In the genomic region with DNA sequence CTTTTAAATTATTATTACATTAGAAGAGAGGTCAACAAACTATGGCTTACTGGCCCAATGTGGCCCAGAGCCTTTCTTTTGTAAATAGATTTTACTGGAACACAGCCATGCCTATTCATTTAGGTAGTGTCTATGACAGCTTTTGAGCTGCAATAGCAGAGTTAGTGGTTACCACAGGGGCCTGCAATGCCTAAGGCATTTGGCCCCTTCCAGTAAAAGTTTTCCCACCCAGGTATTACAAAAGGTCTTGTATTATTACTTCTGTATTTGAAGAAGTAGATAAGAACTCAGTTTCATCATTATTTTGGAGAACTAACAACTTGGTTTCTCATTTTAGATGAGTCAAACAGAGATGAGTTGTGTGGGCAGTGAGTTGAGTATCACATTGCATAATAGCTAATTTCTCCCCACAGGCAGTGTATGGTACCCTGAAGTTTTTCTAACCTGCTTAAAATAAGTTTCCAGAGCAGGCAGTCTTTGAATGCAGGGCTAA, we compare ENCODE assay signal across 8 cellular contexts. TPM values are rescaled to one million over a fixed set of nuclear protein-coding genes. Genes with fewer than 3 reads are reported as not detected.
DNase-seq lines count a peak whose midpoint lies in the region; ATAC-seq and TF ChIP-seq lines count a peak whose summit lies in the region.
"Had no signal": no experiment of that assay in that cellular context is flagged by ENCODE, and none has a peak within 500 bp of the region (broad histone marks: within the 10 kb centered on the region; RNA-seq: fewer than 3 reads in every experiment).

No MANE protein-coding gene starts in this region.

- H3K27me3 ChIP-seq in liver (ENCODE audit: control insufficient read depth in 4 of 4, insufficient read depth in 4 of 4, low read length in 3 of 4) (no peaks in the 10 kb centered on the region), right atrium auricular region (no peaks in the 10 kb centered on the region), Karpas-422 (ENCODE audit: low read length) (no peaks in the 10 kb centered on the region)

- H3K36me3 Mint-ChIP-seq in chondrocyte (ENCODE audit: low read depth), result peaks cover 37% of the 10 kb centered on the region

- H3K27me3 Mint-ChIP-seq in chondrocyte (ENCODE audit: low read depth), result no peaks in the 10 kb centered on the region

- peaks cover 80% of the 10 kb centered on the region for H3K79me2 ChIP-seq in Karpas-422 (ENCODE audit: low read length)

- H3K9me2 ChIP-seq in Karpas-422 (replicated peaks; ENCODE audit: insufficient read depth, low read length), result no peaks in the 10 kb centered on the region

- DNase-seq in OCI-M1 (lab: John Stamatoyannopoulos, UW), result peak; percentile 6
- no peak for DNase-seq in right atrium auricular region (ENCODE audit: low spot score)
- no peak for DNase-seq in chondrocyte (ENCODE audit: low spot score)
- DNase-seq in Karpas-422, result no peak

- H2AFZ ChIP-seq in Karpas-422 (ENCODE audit: low read length), result no peak overlapping the region

- H3K36me3 ChIP-seq in liver (ENCODE audit: control insufficient read depth in 4 of 4, insufficient read depth in 3 of 4, low read depth in 1 of 4, low read length in 3 of 4) (peaks cover 8 to 44% (median 41%) of the 10 kb centered on the region in 4 donors), right atrium auricular region (peaks cover 73% of the 10 kb centered on the region), Karpas-422 (ENCODE audit: insufficient read depth, low read length) (peaks cover 70% of the 10 kb centered on the region)

- TF ChIP-seq CTCF in liver (IDR thresholded peaks at IDR 0.05; ENCODE audit: low read depth, low read length, missing input control) (no peak), right atrium auricular region (IDR thresholded peaks at IDR 0.05) (no peak), chondrocyte (IDR thresholded peaks at IDR 0.05) (no peak)

- H3K4me1 ChIP-seq in liver (ENCODE audit: control insufficient read depth in 4 of 4, insufficient read depth in 4 of 4, low read length in 3 of 4) (peaks cover 5 to 27% (median 21%) of the 10 kb centered on the region in 4 donors), right atrium auricular region (peaks cover 0 to 4% of the 10 kb centered on the region in 2 donors), Karpas-422 (ENCODE audit: low read length) (no peaks in the 10 kb centered on the region)

- peaks cover 29% of the 10 kb centered on the region for H4K20me1 ChIP-seq in Karpas-422 (ENCODE audit: insufficient read depth, low read depth, low read length)

- H3K4me3 ChIP-seq in liver (ENCODE audit: low read depth in 1 of 3, low read length in 3 of 3) (no peak overlapping the region), right atrium auricular region (no peak overlapping the region), Karpas-422 (ENCODE audit: low read length) (no peak overlapping the region)

- H3K27ac Mint-ChIP-seq in chondrocyte (ENCODE audit: unreplicated experiment), result no peak overlapping the region

- H3K4me1 Mint-ChIP-seq in chondrocyte (ENCODE audit: low read depth), result peaks cover 16% of the 10 kb centered on the region

- peaks cover 0 to 4% (median 0%) of the 10 kb centered on the region in 4 donors for H3K9me3 ChIP-seq in liver (ENCODE audit: control insufficient read depth in 4 of 4, low read length in 3 of 4)
- H3K9me3 ChIP-seq in right atrium auricular region, result no peaks in the 10 kb centered on the region
- no peaks in the 10 kb centered on the region for H3K9me3 ChIP-seq in Karpas-422 (ENCODE audit: low read length)

- H3K27ac ChIP-seq in liver (ENCODE audit: low read depth in 1 of 2, low read length in 2 of 2), result peak overlapping the region; percentile 75 to 90
- H3K27ac ChIP-seq in right atrium auricular region, result no peak overlapping the region
- no peak overlapping the region for H3K27ac ChIP-seq in Karpas-422 (ENCODE audit: low read length)

- TF ChIP-seq RAD21 in liver (IDR thresholded peaks at IDR 0.05), result no peak

- no peak overlapping the region for H3K4me3 Mint-ChIP-seq in chondrocyte (ENCODE audit: unreplicated experiment)

- H3K9ac ChIP-seq in liver (ENCODE audit: low read depth in 1 of 2, low read length in 2 of 2) (no peak overlapping the region), Karpas-422 (ENCODE audit: low read length) (no peak overlapping the region)

- H3K9me3 Mint-ChIP-seq in chondrocyte (ENCODE audit: low read depth), result no peaks in the 10 kb centered on the region

- no peak overlapping the region for H3K4me2 ChIP-seq in Karpas-422 (ENCODE audit: low read depth, low read length, poor library complexity, severe bottlenecking)

- ATAC-seq in GM18873 (IDR thresholded peaks at IDR 0.05; ENCODE audit: low FRiP score, unreplicated experiment), result peak; percentile 97
- ATAC-seq in HG02798 (IDR thresholded peaks at IDR 0.05; ENCODE audit: poor library complexity, unreplicated experiment), result peak; percentile 96

TF ChIP-seq in liver, 16 proteins besides CTCF, POLR2A, EP300 and RAD21:
- TF ChIP-seq RXRA (IDR thresholded peaks at IDR 0.05), result peak; percentile 88 to 92
- TF ChIP-seq HNF4G (IDR thresholded peaks at IDR 0.05), result no peak
- TF ChIP-seq, protein P1, sequence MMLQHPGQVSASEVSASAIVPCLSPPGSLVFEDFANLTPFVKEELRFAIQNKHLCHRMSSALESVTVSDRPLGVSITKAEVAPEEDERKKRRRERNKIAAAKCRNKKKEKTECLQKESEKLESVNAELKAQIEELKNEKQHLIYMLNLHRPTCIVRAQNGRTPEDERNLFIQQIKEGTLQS (IDR thresholded peaks at IDR 0.05), result no peak
- no peak for TF ChIP-seq TAF1 (conservative IDR thresholded peaks at IDR 0.05)
- TF ChIP-seq JUND (IDR thresholded peaks at IDR 0.05), result peak in 1 of 2 donors; percentile 34
- TF ChIP-seq, protein P2, sequence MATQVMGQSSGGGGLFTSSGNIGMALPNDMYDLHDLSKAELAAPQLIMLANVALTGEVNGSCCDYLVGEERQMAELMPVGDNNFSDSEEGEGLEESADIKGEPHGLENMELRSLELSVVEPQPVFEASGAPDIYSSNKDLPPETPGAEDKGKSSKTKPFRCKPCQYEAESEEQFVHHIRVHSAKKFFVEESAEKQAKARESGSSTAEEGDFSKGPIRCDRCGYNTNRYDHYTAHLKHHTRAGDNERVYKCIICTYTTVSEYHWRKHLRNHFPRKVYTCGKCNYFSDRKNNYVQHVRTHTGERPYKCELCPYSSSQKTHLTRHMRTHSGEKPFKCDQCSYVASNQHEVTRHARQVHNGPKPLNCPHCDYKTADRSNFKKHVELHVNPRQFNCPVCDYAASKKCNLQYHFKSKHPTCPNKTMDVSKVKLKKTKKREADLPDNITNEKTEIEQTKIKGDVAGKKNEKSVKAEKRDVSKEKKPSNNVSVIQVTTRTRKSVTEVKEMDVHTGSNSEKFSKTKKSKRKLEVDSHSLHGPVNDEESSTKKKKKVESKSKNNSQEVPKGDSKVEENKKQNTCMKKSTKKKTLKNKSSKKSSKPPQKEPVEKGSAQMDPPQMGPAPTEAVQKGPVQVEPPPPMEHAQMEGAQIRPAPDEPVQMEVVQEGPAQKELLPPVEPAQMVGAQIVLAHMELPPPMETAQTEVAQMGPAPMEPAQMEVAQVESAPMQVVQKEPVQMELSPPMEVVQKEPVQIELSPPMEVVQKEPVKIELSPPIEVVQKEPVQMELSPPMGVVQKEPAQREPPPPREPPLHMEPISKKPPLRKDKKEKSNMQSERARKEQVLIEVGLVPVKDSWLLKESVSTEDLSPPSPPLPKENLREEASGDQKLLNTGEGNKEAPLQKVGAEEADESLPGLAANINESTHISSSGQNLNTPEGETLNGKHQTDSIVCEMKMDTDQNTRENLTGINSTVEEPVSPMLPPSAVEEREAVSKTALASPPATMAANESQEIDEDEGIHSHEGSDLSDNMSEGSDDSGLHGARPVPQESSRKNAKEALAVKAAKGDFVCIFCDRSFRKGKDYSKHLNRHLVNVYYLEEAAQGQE (IDR thresholded peaks at IDR 0.05), result no peak
- TF ChIP-seq FOXA2 (IDR thresholded peaks at IDR 0.05), result peak; percentile 51
- TF ChIP-seq EGR1 (IDR thresholded peaks at IDR 0.05; ENCODE audit: low read depth in 2 of 2), result no peak
- TF ChIP-seq YY1 (IDR thresholded peaks at IDR 0.05), result no peak
- TF ChIP-seq FOXA1 (IDR thresholded peaks at IDR 0.05), result peak; percentile 58
- TF ChIP-seq MAX (IDR thresholded peaks at IDR 0.05), result no peak
- peak; percentile 14 to 46 for TF ChIP-seq HNF4A (conservative IDR thresholded peaks at IDR 0.05)
- no peak for TF ChIP-seq GABPA (IDR thresholded peaks at IDR 0.05 in 1 of 2, conservative IDR thresholded peaks at IDR 0.05 in 1 of 2)
- TF ChIP-seq ZBTB33 (IDR thresholded peaks at IDR 0.05), result no peak
- TF ChIP-seq SP1 (IDR thresholded peaks at IDR 0.05), result peak; percentile 20
- TF ChIP-seq NR2F2 (IDR thresholded peaks at IDR 0.05), result no peak

RNA-seq across cellular contexts. Expression of gene MTRR, which starts 9.5 kb away (rescaled TPM):
- total RNA-seq in liver (10 to 100 TPM; 16.2 to 49.7 TPM), right atrium auricular region (10 to 100 TPM; 16.2 to 31.3 TPM), chondrocyte (27.4 to 37.2 TPM (median 28.4 TPM) in 3 replicates)
- 10 to 100 TPM; 17.8 to 18.1 TPM for polyA plus RNA-seq in liver
- total RNA-seq in Karpas-422 (2014; rRNA removed; shearing (Covaris generic); ENCODE audit: low replicate concordance), result 41.4 and 44.2 TPM in 2 replicates

RNA-seq across cellular contexts. Expression of gene FASTKD3, which starts 9.6 kb away (rescaled TPM):
- total RNA-seq in liver (10 to 100 TPM in 1 of 2 donors, 1 to 10 TPM in 1; 9.5 to 11.3 TPM), right atrium auricular region (1 to 10 TPM; 4.6 TPM), chondrocyte (6.9 to 10.2 TPM (median 9.2 TPM) in 3 replicates)
- polyA plus RNA-seq in liver, result 1 to 10 TPM; 6.3 to 9.5 TPM
- total RNA-seq in Karpas-422 (2014; rRNA removed; shearing (Covaris generic); ENCODE audit: low replicate concordance), result 11.8 and 25.3 TPM in 2 replicates

RNA-seq across cellular contexts. Expression of gene CFAP90, which starts 27.5 kb away (rescaled TPM):
- total RNA-seq in liver, result under 1 TPM; 0.42 to 0.65 TPM
- 1 to 10 TPM in 1 of 2 donors, under 1 TPM in 1; 0.53 to 1.0 TPM for polyA plus RNA-seq in liver
- not detected for total RNA-seq in right atrium auricular region
- 0.27 to 0.36 TPM in 2 of 3 replicates, not detected in the other for total RNA-seq in chondrocyte
- not detected in 2 replicates for total RNA-seq in Karpas-422 (2014; rRNA removed; shearing (Covaris generic); ENCODE audit: low replicate concordance)
- total RNA-seq: T-helper 1 cell treated with Interleukin-12 subunit alpha and Interleukin-12 subunit beta and Interleukin-4 antibody, amounts not matched to agents 30 ng/mL and 1 ng/mL, for 36 hours had no signal

Comparison
In these comparisons a context has a peak if more than half of its experiments do, and no peak if none do; other contexts are left out.
1. H3K27ac ChIP-seq: peak in liver (2 of 2); none in right atrium auricular region (0 of 2) and Karpas-422 (single experiment).